8 cellular contexts compared by ENCODE assay signal in the genomic region with DNA sequence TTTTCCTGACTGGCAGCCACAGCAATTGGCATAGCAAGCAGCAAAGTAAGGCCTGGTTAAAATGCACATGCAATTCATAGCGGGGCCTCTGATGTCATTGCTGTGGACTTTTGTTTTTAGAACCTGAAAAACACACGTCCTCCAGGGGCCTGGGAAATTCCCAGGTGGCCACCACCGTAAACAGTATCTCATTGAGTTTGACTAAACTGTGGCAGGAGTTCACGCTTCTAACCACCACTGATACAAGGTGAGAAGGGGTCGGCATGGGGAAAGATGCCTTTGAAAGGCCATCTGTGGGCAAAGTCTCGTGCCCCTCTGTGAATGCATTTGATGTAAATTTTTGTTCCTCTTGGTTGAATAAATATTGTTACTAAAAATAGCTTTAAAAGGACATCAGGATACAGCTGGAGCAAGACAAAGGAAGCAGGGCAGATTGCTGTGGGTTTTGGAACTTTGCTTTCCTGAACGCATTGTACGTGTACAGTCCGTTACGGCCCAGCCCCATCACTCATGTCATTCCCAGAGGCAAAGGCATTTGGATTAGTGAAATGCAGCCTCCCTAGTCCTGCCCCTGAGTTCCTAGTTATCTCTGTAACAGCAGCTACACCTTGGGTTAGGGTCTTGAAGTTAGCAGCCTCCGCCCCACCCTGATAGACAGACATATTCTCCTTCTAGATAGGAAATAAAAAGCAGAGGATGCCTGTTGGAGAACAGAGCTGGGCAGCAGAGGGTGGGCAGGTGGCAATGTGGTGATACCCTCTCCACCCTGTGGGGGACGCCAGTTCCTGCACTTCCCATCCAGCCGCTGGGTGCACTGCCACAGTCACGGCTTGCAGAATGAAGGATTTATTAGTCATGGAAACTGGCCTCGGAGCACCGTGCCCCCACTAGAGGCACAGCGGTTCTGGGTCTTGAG.
A peak's percentile ranks its signal among the peaks of the same experiment; 100 is the strongest.
DNase-seq lines count a peak whose midpoint lies in the region; ATAC-seq and TF ChIP-seq lines count a peak whose summit lies in the region.

No MANE protein-coding gene starts in this region.

- peak overlapping the region; percentile 10 to 33 for H3K27ac ChIP-seq in left lung

- peaks cover 2% of the 10 kb centered on the region for H3K27me3 Mint-ChIP-seq in activated CD8-positive, alpha-beta T cell treated with anti-CD3 and anti-CD28 coated beads for 36 hours

- peak overlapping the region; percentile 92 for H3K27ac Mint-ChIP-seq in activated CD8-positive, alpha-beta T cell treated with anti-CD3 and anti-CD28 coated beads for 36 hours

- peaks cover 59% of the 10 kb centered on the region for H3K4me1 Mint-ChIP-seq in activated CD8-positive, alpha-beta T cell treated with anti-CD3 and anti-CD28 coated beads for 36 hours (ENCODE audit: low read depth)

- H3K27me3 ChIP-seq in left lung, result no peaks in the 10 kb centered on the region

- H3K36me3 ChIP-seq in left lung, result no peaks in the 10 kb centered on the region

- H3K4me1 ChIP-seq in left lung, result peaks cover 0 to 13% of the 10 kb centered on the region in 2 donors

- CTCF ChIA-PET in activated CD8-positive, alpha-beta T cell treated with anti-CD3 and anti-CD28 coated beads for 36 hours (lab: Charles Lee), result interaction anchor here (0.6 to 1.5 kb wide), 4 partner anchors 18 to 136 kb away, joined by 3 to 4 read pairs (median 3); no protein-coding TSS in a partner anchor

- H3K9me3 ChIP-seq in left lung, result no peaks in the 10 kb centered on the region

- no peaks in the 10 kb centered on the region for H3K9me3 Mint-ChIP-seq in activated CD8-positive, alpha-beta T cell treated with anti-CD3 and anti-CD28 coated beads for 36 hours

- H3K4me3 ChIP-seq in left lung, result no peak overlapping the region

- TF ChIP-seq CTCF in activated CD8-positive, alpha-beta T cell treated with anti-CD3 and anti-CD28 coated beads for 36 hours (IDR thresholded peaks at IDR 0.05), result peak; percentile 28
- TF ChIP-seq CTCF in left lung (IDR thresholded peaks at IDR 0.05), result peak in 1 of 2 donors; percentile 14

- POLR2A ChIA-PET in activated CD8-positive, alpha-beta T cell treated with anti-CD3 and anti-CD28 coated beads for 36 hours (lab: Charles Lee), result interaction anchor here (0.6 to 1.5 kb wide), 5 partner anchors 18 to 138 kb away, joined by 3 read pairs; partner anchors contain the start of gene TMEM242

- peak overlapping the region; percentile 2 for H3K4me3 Mint-ChIP-seq in activated CD8-positive, alpha-beta T cell treated with anti-CD3 and anti-CD28 coated beads for 36 hours

- ATAC-seq in GM19043 (IDR thresholded peaks at IDR 0.05; ENCODE audit: low read depth, unreplicated experiment) (peak; percentile 40), HG03196 (IDR thresholded peaks at IDR 0.05; ENCODE audit: unreplicated experiment) (peak; percentile 49), left lung (peak; percentile 37)
- ATAC-seq in activated CD8-positive, alpha-beta T cell treated with anti-CD3 and anti-CD28 coated beads for 36 hours, result peak; percentile 65

- intact Hi-C loops in activated CD8-positive, alpha-beta T cell treated with anti-CD3 and anti-CD28 coated beads for 36 hours (cut with micrococcal nuclease), result loop anchor here (10.0 kb wide), 1 partner anchor 104 kb away; no protein-coding TSS in a partner anchor
- intact Hi-C loops in left lung (cut with DNase I), result no loop called here

- DNase-seq in EL, result peak; percentile 16
- DNase-seq in activated CD8-positive, alpha-beta T cell treated with anti-CD3 and anti-CD28 coated beads for 36 hours, result peak; percentile 94
- no peak for DNase-seq in left lung
- DNase-seq in mesenteric fat pad (ENCODE audit: low spot score), result no peak
- DNase-seq in dedifferentiated amniotic fluid mesenchymal stem cell (ENCODE audit: extremely low spot score), result no peak
- DNase-seq in NCI-H2081 treated with DMSO at 0.1 percent for 48 hours (lab: John Stamatoyannopoulos, UW), result no peak

- peaks cover 2% of the 10 kb centered on the region for H3K36me3 Mint-ChIP-seq in activated CD8-positive, alpha-beta T cell treated with anti-CD3 and anti-CD28 coated beads for 36 hours (ENCODE audit: low read depth)

Comparison
In these comparisons a context has a peak if more than half of its experiments do, and no peak if none do; other contexts are left out.
1. DNase-seq: peak in EL (single experiment) and activated CD8-positive, alpha-beta T cell treated with anti-CD3 and anti-CD28 coated beads for 36 hours (single experiment); none in left lung (0 of 2), mesenteric fat pad (single experiment), dedifferentiated amniotic fluid mesenchymal stem cell (single experiment) and NCI-H2081 treated with DMSO at 0.1 percent for 48 hours (single experiment).
2. Peak in every context shown above with its lines, with median percentiles within 50 percentile points of each other: ATAC-seq.